17 cellular contexts compared by ENCODE assay signal in the genomic region with DNA sequence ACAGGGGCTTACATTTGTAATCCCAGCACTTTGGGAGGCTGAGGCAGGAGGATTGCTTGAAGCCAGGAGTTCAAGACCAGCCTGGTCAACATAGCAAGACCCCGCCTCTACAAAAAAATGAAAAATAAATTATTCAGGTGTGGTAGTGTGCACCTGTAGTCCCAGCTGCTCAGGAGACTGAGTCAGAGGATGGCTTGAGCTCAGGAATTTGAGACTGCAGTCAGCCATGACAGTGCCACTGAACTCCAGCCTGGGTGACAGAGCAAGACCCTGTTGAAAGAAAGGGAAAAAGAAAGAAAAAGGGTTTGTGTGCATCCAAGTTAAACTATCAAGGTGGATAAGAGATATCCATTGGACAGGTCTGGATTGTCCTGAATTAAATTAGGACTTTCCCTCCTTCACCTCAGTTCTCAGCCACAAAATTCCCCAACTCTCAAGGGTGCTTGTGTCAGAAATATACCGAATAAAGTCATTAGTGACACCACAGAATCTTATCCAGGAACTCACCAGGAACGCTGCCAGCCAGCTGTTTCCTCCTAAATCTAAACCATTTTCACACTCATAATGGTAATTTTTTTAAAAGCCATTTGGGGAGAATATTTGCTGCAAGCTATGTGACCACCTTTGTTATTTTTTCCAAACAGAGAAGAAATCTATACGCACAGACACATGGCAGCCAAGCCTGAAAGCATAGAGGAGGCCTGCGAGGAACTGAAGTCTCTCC.
"Had no signal": no experiment of that assay in that cellular context is flagged by ENCODE, and none has a peak within 500 bp of the region (broad histone marks: within the 10 kb centered on the region; RNA-seq: fewer than 3 reads in every experiment).

No MANE protein-coding gene starts in this region.

- H3K4me1 ChIP-seq: left lung had no signal

- ATAC-seq: activated CD4-positive, alpha-beta T cell treated with anti-CD3 and anti-CD28 coated beads for 36 hours; activated naive CD4-positive, alpha-beta T cell treated with anti-CD3 and anti-CD28 coated beads, Interleukin-2, amount 50 U/mL, for 72 hours; body of pancreas; gastrocnemius medialis; heart left ventricle; left lung; T-helper 17 cell had no signal

- H3K4me3 ChIP-seq: body of pancreas, coronary artery, gastrocnemius medialis, heart left ventricle, left lung had no signal

- H3K27me3 ChIP-seq: body of pancreas, heart left ventricle had no signal

- DNase-seq: activated CD4-positive, alpha-beta memory T cell treated with anti-CD3 and anti-CD28 coated beads, Interleukin-2, amount 10 ng/mL, durations not matched to agents 7 days and 5 days; activated CD4-positive, alpha-beta T cell treated with anti-CD3 and anti-CD28 coated beads for 36 hours; activated gamma-delta T cell; activated T-cell treated with anti-CD3 and anti-CD28 coated beads, Interleukin-2, amount 50 U/mL, for 48 hours; body of pancreas; central memory CD4-positive, alpha-beta T cell; effector memory CD4-positive, alpha-beta T cell; gastrocnemius medialis; heart left ventricle; left lung; mesenchymal stem cell; stimulated activated CD4-positive, alpha-beta T cell treated with anti-CD3 and anti-CD28 coated beads, Interleukin-4, amount 100 ng/mL, for 1 hour; stimulated activated naive CD4-positive, alpha-beta T cell; substantia nigra; T-helper 17 cell had no signal

- H3K36me3 ChIP-seq: gastrocnemius medialis, heart left ventricle, left lung had no signal

- H3K9me3 ChIP-seq: body of pancreas, gastrocnemius medialis, heart left ventricle, left lung had no signal

- H3K27ac ChIP-seq: body of pancreas, left lung had no signal
